In the genomic region with DNA sequence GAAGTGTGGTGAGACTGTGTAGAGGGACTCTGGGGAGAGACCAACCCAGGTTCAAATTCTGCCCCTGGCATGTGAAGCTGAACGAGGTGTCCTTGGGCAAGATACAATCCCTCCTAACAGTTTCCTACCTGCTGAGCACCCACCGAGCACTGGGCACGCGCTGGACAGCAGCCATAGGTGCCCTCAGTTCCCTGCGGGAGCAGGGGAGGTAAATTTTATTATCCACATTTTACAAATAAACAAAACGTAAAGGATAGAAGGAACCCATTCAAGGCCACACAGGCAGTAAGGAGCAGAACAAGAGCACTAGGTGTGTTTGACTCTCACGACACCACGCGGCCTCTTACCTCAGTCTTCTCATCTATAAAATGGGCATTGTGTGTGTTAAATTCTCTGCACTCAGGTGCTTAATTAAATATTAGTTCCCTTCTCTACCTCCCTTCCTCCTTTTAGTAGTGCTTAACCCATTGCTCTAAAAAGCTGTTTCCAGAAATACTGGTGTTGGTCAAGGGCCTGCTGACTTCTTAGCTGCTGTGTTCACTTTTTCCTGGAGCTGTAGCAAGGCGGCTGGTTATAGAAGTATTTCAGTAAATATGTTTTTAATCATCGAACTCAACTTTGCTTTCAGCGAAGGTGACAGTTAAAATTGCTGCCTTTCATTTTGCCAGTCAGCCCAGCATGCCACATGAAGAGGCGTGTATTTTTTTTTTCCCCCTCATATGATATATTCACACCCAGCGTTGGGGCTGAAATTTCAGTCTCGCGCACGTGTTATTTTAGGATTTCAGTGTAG, we compare ENCODE assay signal across 1 cellular context.
TF ChIP-seq lines count a peak whose summit lies in the region.

No MANE protein-coding gene starts in this region.

TF ChIP-seq in H1, 55 proteins besides CTCF, POLR2A, EP300 and RAD21:
- TF ChIP-seq TAF7 (optimal IDR thresholded peaks at IDR 0.05; ENCODE audit: borderline replicate concordance, low read depth, low read length) (no peak), ATF3 (IDR thresholded peaks at IDR 0.05; ENCODE audit: insufficient read depth, low read depth, low read length) (no peak), NRF1 (IDR thresholded peaks at IDR 0.05; ENCODE audit: low read depth, low read length) (no peak), CBX5 (IDR thresholded peaks at IDR 0.05; ENCODE audit: low read depth, low read length) (no peak), EZH2 (IDR thresholded peaks at IDR 0.05; ENCODE audit: low read depth, low read length, severe bottlenecking) (no peak), YY1 (IDR thresholded peaks at IDR 0.05; ENCODE audit: low read depth, low read length) (no peak), BRCA1 (IDR thresholded peaks at IDR 0.05; ENCODE audit: low read depth, low read length) (no peak), SP2 (IDR thresholded peaks at IDR 0.05; ENCODE audit: low read length) (no peak), E2F6 (IDR thresholded peaks at IDR 0.05) (no peak), EGR1 (IDR thresholded peaks at IDR 0.05; ENCODE audit: borderline replicate concordance, low read depth, low read length) (no peak), KDM4A (IDR thresholded peaks at IDR 0.05; ENCODE audit: low read depth, low read length, severe bottlenecking) (no peak), HDAC6 (IDR thresholded peaks at IDR 0.05; ENCODE audit: low read depth, low read length) (no peak), RFX5 (IDR thresholded peaks at IDR 0.05; ENCODE audit: borderline replicate concordance, low read depth, low read length) (no peak), RBBP5 (IDR thresholded peaks at IDR 0.05; ENCODE audit: borderline replicate concordance, low read depth, low read length) (no peak), TCF12 (IDR thresholded peaks at IDR 0.05; ENCODE audit: low read depth, low read length) (no peak), GTF2F1 (IDR thresholded peaks at IDR 0.05; ENCODE audit: borderline replicate concordance, low read depth, low read length) (no peak), HDAC2 (IDR thresholded peaks at IDR 0.05; ENCODE audit: borderline replicate concordance in 1 of 2, low read depth in 2 of 2, low read length in 2 of 2) (no peak), POU5F1 (IDR thresholded peaks at IDR 0.05; ENCODE audit: low read depth, low read length) (no peak), RXRA (IDR thresholded peaks at IDR 0.05; ENCODE audit: insufficient read depth, low read depth, low read length) (no peak)
- TF ChIP-seq, protein P1, sequence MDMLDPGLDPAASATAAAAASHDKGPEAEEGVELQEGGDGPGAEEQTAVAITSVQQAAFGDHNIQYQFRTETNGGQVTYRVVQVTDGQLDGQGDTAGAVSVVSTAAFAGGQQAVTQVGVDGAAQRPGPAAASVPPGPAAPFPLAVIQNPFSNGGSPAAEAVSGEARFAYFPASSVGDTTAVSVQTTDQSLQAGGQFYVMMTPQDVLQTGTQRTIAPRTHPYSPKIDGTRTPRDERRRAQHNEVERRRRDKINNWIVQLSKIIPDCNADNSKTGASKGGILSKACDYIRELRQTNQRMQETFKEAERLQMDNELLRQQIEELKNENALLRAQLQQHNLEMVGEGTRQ (IDR thresholded peaks at IDR 0.05; ENCODE audit: low read length) = no peak
